26 cellular contexts compared by ENCODE assay signal in the genomic region with DNA sequence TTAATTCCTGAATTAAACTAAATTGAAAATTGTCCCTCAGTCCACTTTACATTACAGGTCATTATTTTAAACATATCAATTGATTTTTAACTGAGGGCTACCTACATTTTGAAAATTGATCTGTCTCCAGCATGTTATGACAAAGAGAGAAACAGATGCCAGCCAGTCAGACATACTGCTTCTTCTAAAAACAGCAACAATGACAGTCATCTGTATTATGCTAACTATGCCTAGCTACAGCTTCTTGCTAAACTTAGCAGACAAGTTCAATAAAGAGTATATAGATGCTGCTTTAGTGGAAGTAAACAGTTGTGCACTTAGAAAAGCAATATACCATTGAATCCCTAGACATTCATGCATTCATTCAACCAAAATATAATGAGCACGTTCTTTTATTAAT.
"Had no signal": no experiment of that assay in that cellular context is flagged by ENCODE, and none has a peak within 500 bp of the region (broad histone marks: within the 10 kb centered on the region; RNA-seq: fewer than 3 reads in every experiment).

No MANE protein-coding gene starts in this region.

- H3K27me3 ChIP-seq: dorsolateral prefrontal cortex, neural progenitor cell, uterus had no signal

- H3K36me3 ChIP-seq: uterus had no signal

- H3K9me3 ChIP-seq: uterus had no signal

- H3K27ac Mint-ChIP-seq: activated CD4-positive, alpha-beta T cell treated with anti-CD3 and anti-CD28 coated beads for 36 hours; activated naive CD8-positive, alpha-beta T cell; naive thymus-derived CD4-positive, alpha-beta T cell; neural progenitor cell; stimulated activated memory B cell treated with anti-CD40 and anti-IgM and Interleukin-4, amounts not matched to agents 10 μg/mL and 1 μg/mL and 100 μg/mL, for 72 hours; stimulated activated naive CD8-positive, alpha-beta T cell treated with anti-CD3 and anti-CD28 coated beads, Interleukin-15, amount 100 ng/mL, for 72 hours; T-cell; type B pancreatic cell had no signal

- H3K9ac ChIP-seq: neural progenitor cell, parathyroid adenoma had no signal

- DNase-seq: activated CD4-positive, alpha-beta T cell treated with anti-CD3 and anti-CD28 coated beads for 36 hours; activated CD4-positive, CD25-positive, alpha-beta regulatory T cell; activated effector memory CD4-positive, alpha-beta T cell treated with Interleukin-2 at 50 U/mL for 16 hours; activated naive CD4-positive, alpha-beta T cell treated with Interleukin-2 at 50 U/mL for 16 hours; anterior cingulate cortex; cerebellar nuclear complex; dorsolateral prefrontal cortex; effector memory CD4-positive, alpha-beta T cell; mammary epithelial cell; naive thymus-derived CD4-positive, alpha-beta T cell; occipital lobe; stimulated activated CD4-positive, alpha-beta T cell treated with anti-CD3 and anti-CD28 coated beads, Interleukin-1b, Interleukin-23, amount 100 ng/mL, for 48 hours; stimulated activated CD4-positive, alpha-beta T cell treated with anti-CD3 and anti-CD28 coated beads, Interleukin-4, amount 100 ng/mL, for 4 hours; stimulated activated CD8-positive, alpha-beta memory T cell treated with anti-CD3 and anti-CD28 coated beads, Interleukin-4, amount 100 ng/mL, for 48 hours; stimulated activated naive CD8-positive, alpha-beta T cell treated with anti-CD3 and anti-CD28 coated beads, Interleukin-15, amount 100 ng/mL, for 72 hours; substantia nigra; T-cell; uterus had no signal

- H3K27ac ChIP-seq: coronary artery, dorsolateral prefrontal cortex, neural progenitor cell, parathyroid adenoma, uterus had no signal

- H3K27me3 Mint-ChIP-seq: activated CD4-positive, alpha-beta T cell treated with anti-CD3 and anti-CD28 coated beads for 36 hours; activated naive CD8-positive, alpha-beta T cell; naive thymus-derived CD4-positive, alpha-beta T cell; stimulated activated memory B cell treated with anti-CD40 and anti-IgM and Interleukin-4, amounts not matched to agents 10 μg/mL and 1 μg/mL and 100 μg/mL, for 72 hours; stimulated activated naive CD8-positive, alpha-beta T cell treated with anti-CD3 and anti-CD28 coated beads, Interleukin-15, amount 100 ng/mL, for 72 hours; T-cell; type B pancreatic cell had no signal

- H3K4me1 Mint-ChIP-seq: neural progenitor cell; stimulated activated naive CD8-positive, alpha-beta T cell treated with anti-CD3 and anti-CD28 coated beads, Interleukin-15, amount 100 ng/mL, for 72 hours had no signal

- H3K4me3 Mint-ChIP-seq: activated CD4-positive, alpha-beta T cell treated with anti-CD3 and anti-CD28 coated beads for 36 hours; activated naive CD8-positive, alpha-beta T cell; naive thymus-derived CD4-positive, alpha-beta T cell; neural progenitor cell; stimulated activated memory B cell treated with anti-CD40 and anti-IgM and Interleukin-4, amounts not matched to agents 10 μg/mL and 1 μg/mL and 100 μg/mL, for 72 hours; stimulated activated naive CD8-positive, alpha-beta T cell treated with anti-CD3 and anti-CD28 coated beads, Interleukin-15, amount 100 ng/mL, for 72 hours; T-cell; type B pancreatic cell had no signal

- H3K4me1 ChIP-seq: neural progenitor cell, parathyroid adenoma, uterus had no signal

- H3K9me3 Mint-ChIP-seq: naive thymus-derived CD4-positive, alpha-beta T cell; neural progenitor cell; stimulated activated memory B cell treated with anti-CD40 and anti-IgM and Interleukin-4, amounts not matched to agents 10 μg/mL and 1 μg/mL and 100 μg/mL, for 72 hours; stimulated activated naive CD8-positive, alpha-beta T cell treated with anti-CD3 and anti-CD28 coated beads, Interleukin-15, amount 100 ng/mL, for 72 hours; T-cell; type B pancreatic cell had no signal

- ATAC-seq: activated CD4-positive, alpha-beta T cell treated with anti-CD3 and anti-CD28 coated beads for 36 hours; naive thymus-derived CD4-positive, alpha-beta T cell; sciatic nerve; stimulated activated memory B cell treated with anti-CD40 and anti-IgM and Interleukin-4, amounts not matched to agents 10 μg/mL and 1 μg/mL and 100 μg/mL, for 72 hours; stimulated activated naive CD8-positive, alpha-beta T cell treated with anti-CD3 and anti-CD28 coated beads, Interleukin-15, amount 100 ng/mL, for 72 hours; T-cell had no signal

- H3K4me3 ChIP-seq: coronary artery, dorsolateral prefrontal cortex, neural progenitor cell, smooth muscle cell, uterus had no signal
